ENCODE assay signal across 18 cellular contexts in the genomic region with DNA sequence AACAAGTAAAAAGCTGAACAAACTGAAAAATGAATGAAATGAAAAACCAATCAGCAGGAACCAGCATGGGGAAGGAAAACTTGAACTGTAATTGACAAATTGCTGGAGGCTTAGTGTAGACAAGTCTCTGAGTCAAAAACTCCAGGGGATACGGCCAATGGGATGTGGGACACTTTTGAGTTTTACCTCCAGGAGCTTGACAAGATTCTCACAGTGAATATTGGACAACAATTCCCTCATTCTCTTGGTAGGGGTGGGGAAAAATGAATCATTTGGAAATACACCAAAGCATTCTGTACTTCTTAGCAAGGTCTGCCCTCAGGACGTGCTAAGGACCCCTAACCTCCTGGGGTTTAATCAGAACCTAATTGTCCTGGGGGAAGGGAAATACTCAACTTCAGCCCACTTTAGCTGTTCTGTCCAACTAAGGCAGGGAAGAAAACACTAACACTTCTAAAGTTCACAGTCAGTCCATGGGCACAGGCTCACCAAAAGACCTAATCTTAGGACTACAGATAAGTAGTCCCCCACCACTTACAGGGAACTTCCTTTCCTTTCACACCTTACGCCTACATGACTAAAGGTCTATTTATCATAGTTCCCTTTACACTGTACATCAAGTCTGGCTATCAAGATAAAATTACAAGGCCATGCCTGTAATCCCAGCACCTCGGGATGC.
"Had no signal": no experiment of that assay in that cellular context is flagged by ENCODE, and none has a peak within 500 bp of the region (broad histone marks: within the 10 kb centered on the region; RNA-seq: fewer than 3 reads in every experiment).

No MANE protein-coding gene starts in this region.

- H3K27me3 ChIP-seq: ascending aorta, gastrocnemius medialis, stomach had no signal

- H3K4me3 ChIP-seq: ascending aorta, gastrocnemius medialis, left ventricle myocardium inferior, stomach, thoracic aorta had no signal

- H3K9me3 Mint-ChIP-seq: central memory CD8-positive, alpha-beta T cell; natural killer cell treated with Interleukin-12 subunit alpha and Interleukin-12 subunit beta and Interleukin-15 and Interleukin-18, amount 100 ng/mL, for 72 hours had no signal

- H3K4me3 Mint-ChIP-seq: activated CD8-positive, alpha-beta T cell treated with anti-CD3 and anti-CD28 coated beads, Interleukin-2, amount 10 ng/mL, durations not matched to agents 7 days and 5 days; activated naive CD8-positive, alpha-beta T cell treated with anti-CD3 and anti-CD28 coated beads, Interleukin-2, amount 50 U/mL, for 24 hours; central memory CD8-positive, alpha-beta T cell; natural killer cell treated with Interleukin-12 subunit alpha and Interleukin-12 subunit beta and Interleukin-15 and Interleukin-18, amount 100 ng/mL, for 72 hours had no signal

- H3K27ac Mint-ChIP-seq: activated CD8-positive, alpha-beta T cell treated with anti-CD3 and anti-CD28 coated beads, Interleukin-2, amount 10 ng/mL, durations not matched to agents 7 days and 5 days; activated naive CD8-positive, alpha-beta T cell treated with anti-CD3 and anti-CD28 coated beads, Interleukin-2, amount 50 U/mL, for 24 hours; natural killer cell treated with Interleukin-12 subunit alpha and Interleukin-12 subunit beta and Interleukin-15 and Interleukin-18, amount 100 ng/mL, for 72 hours had no signal

- H3K27ac ChIP-seq: ascending aorta, gastrocnemius medialis, stomach, thoracic aorta, VCaP had no signal

- DNase-seq: activated CD4-positive, alpha-beta T cell treated with anti-CD3 and anti-CD28 coated beads for 4 hours; activated CD8-positive, alpha-beta memory T cell treated with anti-CD3 and anti-CD28 coated beads, Interleukin-2, amount 50 U/mL, for 48 hours; activated CD8-positive, alpha-beta T cell treated with anti-CD3 and anti-CD28 coated beads, Interleukin-2, amount 10 ng/mL, durations not matched to agents 7 days and 5 days; activated naive CD8-positive, alpha-beta T cell treated with anti-CD3 and anti-CD28 coated beads, Interleukin-2, amount 50 U/mL, for 24 hours; cortex of kidney; effector CD8-positive, alpha-beta T cell; kidney; left ventricle myocardium inferior; mesenchymal stem cell; stimulated activated CD4-positive, alpha-beta T cell treated with anti-CD3 and anti-CD28 coated beads, Interleukin-15, amount 100 ng/mL, for 24 hours; stimulated activated CD4-positive, alpha-beta T cell treated with anti-CD3 and anti-CD28 coated beads, Interleukin-4, amount 100 ng/mL, for 24 hours; stomach had no signal

- H3K4me1 Mint-ChIP-seq: activated naive CD8-positive, alpha-beta T cell treated with anti-CD3 and anti-CD28 coated beads, Interleukin-2, amount 50 U/mL, for 24 hours; central memory CD8-positive, alpha-beta T cell had no signal

- H3K36me3 ChIP-seq: ascending aorta, gastrocnemius medialis, left ventricle myocardium inferior, stomach, thoracic aorta had no signal

- H3K4me1 ChIP-seq: ascending aorta, stomach had no signal

- H3K9me3 ChIP-seq: ascending aorta, gastrocnemius medialis, left ventricle myocardium inferior, stomach, thoracic aorta had no signal

- H3K36me3 Mint-ChIP-seq: natural killer cell treated with Interleukin-12 subunit alpha and Interleukin-12 subunit beta and Interleukin-15 and Interleukin-18, amount 100 ng/mL, for 72 hours had no signal
